Comparison of ENCODE assay signal across 8 cellular contexts in the genomic region with DNA sequence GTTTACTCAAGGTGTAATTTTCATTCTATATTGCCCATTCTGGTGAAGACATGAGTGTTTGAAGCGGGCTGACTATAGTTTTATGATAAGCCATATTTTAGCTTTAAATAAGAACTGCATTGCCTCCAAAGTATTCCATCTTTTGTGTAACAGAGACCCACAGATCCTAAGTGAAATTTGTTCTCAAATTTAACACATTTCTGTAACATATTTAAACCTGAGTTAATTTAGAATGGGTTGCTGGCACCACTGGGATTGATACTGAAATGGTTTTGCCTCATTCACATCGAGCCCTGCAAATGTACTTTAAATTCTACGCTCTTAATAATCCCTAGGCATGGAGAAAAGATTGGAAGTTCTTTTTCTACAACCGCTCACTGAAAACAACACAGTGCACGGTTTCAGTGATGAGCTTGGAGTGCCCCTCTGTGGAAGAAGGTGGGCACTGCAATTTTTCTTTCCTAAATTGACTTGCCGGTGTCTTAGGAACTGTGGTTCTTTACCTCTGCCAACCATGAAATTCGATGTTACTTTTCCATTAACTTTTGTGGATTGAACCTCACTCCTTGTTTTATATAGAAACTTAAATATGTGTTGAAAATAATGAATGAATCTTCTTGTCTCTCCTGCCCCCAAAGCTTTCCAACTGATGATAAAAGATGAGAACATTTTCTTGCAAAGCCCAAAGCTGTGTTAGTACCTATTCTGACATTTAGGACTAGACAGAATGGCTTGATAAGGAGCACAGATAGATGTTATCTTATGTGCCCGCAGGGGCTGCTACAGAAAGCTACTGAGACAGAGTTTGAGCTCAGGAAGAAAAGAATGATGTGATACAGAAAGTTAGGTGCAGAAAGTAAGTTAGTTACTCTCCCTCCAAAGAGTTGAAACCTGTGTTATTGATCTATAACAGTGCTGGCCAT.
DNase-seq lines count a peak whose midpoint lies in the region; ATAC-seq and TF ChIP-seq lines count a peak whose summit lies in the region.

No MANE protein-coding gene starts in this region.

- peak overlapping the region; percentile 46 for H3K27ac Mint-ChIP-seq in activated B cell treated with CpG ODN at 0.5 μM for 24 hours

- TF ChIP-seq CTCF in activated B cell treated with CpG ODN at 0.5 μM for 24 hours (IDR thresholded peaks at IDR 0.05) = peak; percentile 87

- POLR2A ChIA-PET in activated B cell treated with CpG ODN at 0.5 μM for 24 hours (lab: Charles Lee) = no interaction called here

- peaks cover 7% of the 10 kb centered on the region for H3K4me1 Mint-ChIP-seq in activated B cell treated with CpG ODN at 0.5 μM for 24 hours

- H3K36me3 Mint-ChIP-seq in activated B cell treated with CpG ODN at 0.5 μM for 24 hours (ENCODE audit: low read depth) = no peaks in the 10 kb centered on the region

- H3K9me3 Mint-ChIP-seq in activated B cell treated with CpG ODN at 0.5 μM for 24 hours = no peaks in the 10 kb centered on the region

- H3K4me3 Mint-ChIP-seq in activated B cell treated with CpG ODN at 0.5 μM for 24 hours = peak overlapping the region; percentile 89

- CTCF ChIA-PET in activated B cell treated with CpG ODN at 0.5 μM for 24 hours (lab: Charles Lee) = interaction anchor here (0.7 to 5.2 kb wide), 9 partner anchors 49 to 1474 kb away, joined by 3 to 44 read pairs (median 3); no protein-coding TSS in a partner anchor

- ATAC-seq in GM18520 (IDR thresholded peaks at IDR 0.05; ENCODE audit: unreplicated experiment) = peak; percentile 59
- ATAC-seq in HG03095 (IDR thresholded peaks at IDR 0.05; ENCODE audit: unreplicated experiment) = peak; percentile 61
- peak; percentile 60 for ATAC-seq in activated B cell treated with CpG ODN at 0.5 μM for 24 hours (ENCODE audit: low read depth)
- ATAC-seq in left colon = peak; percentile 69

- peaks cover 33% of the 10 kb centered on the region for H3K27me3 Mint-ChIP-seq in activated B cell treated with CpG ODN at 0.5 μM for 24 hours

- intact Hi-C loops in activated B cell treated with CpG ODN at 0.5 μM for 24 hours (cut with micrococcal nuclease) = loop anchor here (1.0 to 5.0 kb wide), 7 partner anchors 291 to 1881 kb away; a partner anchor contains a TSS
- intact Hi-C loops in left colon (cut with DNase I, micrococcal nuclease) = loop anchor here in 1 of 2 donors (10.0 kb wide), 1 partner anchor 979 kb away; no protein-coding TSS in a partner anchor

- peak; percentile 82 for DNase-seq in AG08396 (ENCODE audit: low spot score)
- DNase-seq in NCI-H2171 (lab: John Stamatoyannopoulos, UW) = peak; percentile 39
- peak; percentile 34 for DNase-seq in activated B cell treated with CpG ODN at 0.5 μM for 24 hours
- peak; percentile 57 for DNase-seq in cerebellum (ENCODE audit: low spot score)
- peak; percentile 34 to 66 for DNase-seq in left colon
- DNase-seq in stimulated activated CD4-positive, alpha-beta T cell treated with anti-CD3 and anti-CD28 coated beads, Interleukin-2, amount 100 ng/mL, for 24 hours = peak; percentile 63 to 64

Comparison
In these comparisons a context has a peak if more than half of its experiments do, and no peak if none do; other contexts are left out.
1. Peak in every context shown above with its lines: DNase-seq and ATAC-seq.